29 cellular contexts compared by ENCODE assay signal in genomic region chr2:206381881-206382280, GRCh38.
"Had no signal": no experiment of that assay in that cellular context is flagged by ENCODE, and none has a peak within 500 bp of the region (broad histone marks: within the 10 kb centered on the region; RNA-seq: fewer than 3 reads in every experiment).

No MANE protein-coding gene starts in this region.

- H3K36me3 ChIP-seq: stomach, suprapubic skin, thoracic aorta, thyroid gland, tibial artery, tibial nerve, transverse colon, upper lobe of left lung, upper lobe of right lung, uterus, vagina had no signal

- H3K4me1 ChIP-seq: stomach, suprapubic skin, testis, thyroid gland, tibial artery, tibial nerve, transverse colon, upper lobe of left lung, upper lobe of right lung, uterus, vagina had no signal

- H3K27ac ChIP-seq: stomach, suprapubic skin, testis, thoracic aorta, thyroid gland, tibial artery, tibial nerve, transverse colon, upper lobe of left lung, upper lobe of right lung, uterus, vagina had no signal

- H3K27me3 ChIP-seq: stomach, suprapubic skin, testis, thyroid gland, tibial artery, tibial nerve, transverse colon, upper lobe of left lung, upper lobe of right lung, uterus, vagina had no signal

- H3K36me3 Mint-ChIP-seq: stimulated activated effector memory CD8-positive, alpha-beta T cell treated with anti-CD3 and anti-CD28 coated beads, Interleukin-12 subunit alpha, Interleukin-12 subunit beta, amount 100 ng/mL, for 72 hours; stimulated activated memory B cell treated with anti-CD40 and anti-IgM and Interleukin-4, amounts not matched to agents 10 μg/mL and 1 μg/mL and 100 μg/mL, for 72 hours; stimulated activated naive B cell treated with anti-CD40 and anti-IgM and Interleukin-4, amounts not matched to agents 10 μg/mL and 1 μg/mL and 100 μg/mL, for 72 hours; type B pancreatic cell had no signal

- ATAC-seq: stimulated activated effector memory CD8-positive, alpha-beta T cell treated with anti-CD3 and anti-CD28 coated beads, Interleukin-12 subunit alpha, Interleukin-12 subunit beta, amount 100 ng/mL, for 72 hours; stimulated activated memory B cell treated with anti-CD40 and anti-IgM and Interleukin-4, amounts not matched to agents 10 μg/mL and 1 μg/mL and 100 μg/mL, for 72 hours; stimulated activated naive B cell treated with anti-CD40 and anti-IgM and Interleukin-4, amounts not matched to agents 10 μg/mL and 1 μg/mL and 100 μg/mL, for 72 hours; stimulated activated naive CD8-positive, alpha-beta T cell treated with anti-CD3 and anti-CD28 coated beads, Interleukin-15, amount 100 ng/mL, for 72 hours; stimulated activated naive CD8-positive, alpha-beta T cell treated with anti-CD3 and anti-CD28 coated beads, Interleukin-15, Interleukin-2, amounts not matched to agents 100 U/mL and 50 U/mL, for 24 hours; upper lobe of right lung had no signal

- H3K4me3 Mint-ChIP-seq: stimulated activated effector memory CD8-positive, alpha-beta T cell treated with anti-CD3 and anti-CD28 coated beads, Interleukin-12 subunit alpha, Interleukin-12 subunit beta, amount 100 ng/mL, for 72 hours; stimulated activated memory B cell treated with anti-CD40 and anti-IgM and Interleukin-4, amounts not matched to agents 10 μg/mL and 1 μg/mL and 100 μg/mL, for 72 hours; stimulated activated naive B cell treated with anti-CD40 and anti-IgM and Interleukin-4, amounts not matched to agents 10 μg/mL and 1 μg/mL and 100 μg/mL, for 72 hours; stimulated activated naive CD8-positive, alpha-beta T cell treated with anti-CD3 and anti-CD28 coated beads, Interleukin-15, amount 100 ng/mL, for 72 hours; stimulated activated naive CD8-positive, alpha-beta T cell treated with anti-CD3 and anti-CD28 coated beads, Interleukin-15, Interleukin-2, amounts not matched to agents 100 ng/mL and 50 ng/mL, for 24 hours; type B pancreatic cell had no signal

- H3K9me3 Mint-ChIP-seq: type B pancreatic cell had no signal

- H3K4me1 Mint-ChIP-seq: stimulated activated effector memory CD8-positive, alpha-beta T cell treated with anti-CD3 and anti-CD28 coated beads, Interleukin-12 subunit alpha, Interleukin-12 subunit beta, amount 100 ng/mL, for 72 hours; stimulated activated memory B cell treated with anti-CD40 and anti-IgM and Interleukin-4, amounts not matched to agents 10 μg/mL and 1 μg/mL and 100 μg/mL, for 72 hours; stimulated activated naive B cell treated with anti-CD40 and anti-IgM and Interleukin-4, amounts not matched to agents 10 μg/mL and 1 μg/mL and 100 μg/mL, for 72 hours; stimulated activated naive CD8-positive, alpha-beta T cell treated with anti-CD3 and anti-CD28 coated beads, Interleukin-15, amount 100 ng/mL, for 72 hours had no signal

- H3K9me3 ChIP-seq: testis, thoracic aorta, thyroid gland, uterus had no signal

- FAIRE-seq: urothelium cell line had no signal

- H3K4me3 ChIP-seq: stomach, suprapubic skin, testis, thoracic aorta, thyroid gland, tibial artery, tibial nerve, transverse colon, upper lobe of left lung, upper lobe of right lung, uterus, vagina had no signal

- H3K27me3 Mint-ChIP-seq: stimulated activated naive CD8-positive, alpha-beta T cell treated with anti-CD3 and anti-CD28 coated beads, Interleukin-15, amount 100 ng/mL, for 72 hours; type B pancreatic cell had no signal

- DNase-seq: stimulated activated CD4-positive, alpha-beta T cell treated with anti-CD3 and anti-CD28 coated beads, Interleukin-2, amount 100 ng/mL, for 48 hours; stimulated activated CD4-positive, alpha-beta T cell treated with anti-CD3 and anti-CD28 coated beads, Interleukin-4, amount 100 ng/mL, for 1 hour; stimulated activated CD4-positive, alpha-beta T cell treated with anti-CD3 and anti-CD28 coated beads, Interleukin-4, amount 100 ng/mL, for 24 hours; stimulated activated CD4-positive, alpha-beta T cell treated with anti-CD3 and anti-CD28 coated beads, Interleukin-4, amount 100 ng/mL, for 4 hours; stimulated activated CD8-positive, alpha-beta memory T cell treated with anti-CD3 and anti-CD28 coated beads, Interleukin-4, amount 100 ng/mL, for 48 hours; stimulated activated naive B cell treated with anti-CD40 and anti-IgM and Interleukin-4, amounts not matched to agents 10 μg/mL and 1 μg/mL and 100 μg/mL, for 72 hours; stimulated activated naive CD4-positive, alpha-beta T cell; stimulated activated naive CD4-positive, alpha-beta T cell treated with Interleukin-2 at 50 U/mL for 16 hours; stimulated activated naive CD8-positive, alpha-beta T cell treated with anti-CD3 and anti-CD28 coated beads, Interleukin-15, amount 100 ng/mL, for 72 hours; stimulated activated naive CD8-positive, alpha-beta T cell treated with anti-CD3 and anti-CD28 coated beads, Interleukin-15, Interleukin-2, amounts not matched to agents 100 U/mL and 50 U/mL, for 24 hours; stomach; substantia nigra; testis; thyroid gland; tibial artery; transverse colon; trophoblast cell; upper lobe of left lung; upper lobe of right lung; uterus had no signal

- H3K27ac Mint-ChIP-seq: stimulated activated effector memory CD8-positive, alpha-beta T cell treated with anti-CD3 and anti-CD28 coated beads, Interleukin-12 subunit alpha, Interleukin-12 subunit beta, amount 100 ng/mL, for 72 hours; stimulated activated memory B cell treated with anti-CD40 and anti-IgM and Interleukin-4, amounts not matched to agents 10 μg/mL and 1 μg/mL and 100 μg/mL, for 72 hours; stimulated activated naive B cell treated with anti-CD40 and anti-IgM and Interleukin-4, amounts not matched to agents 10 μg/mL and 1 μg/mL and 100 μg/mL, for 72 hours; stimulated activated naive CD8-positive, alpha-beta T cell treated with anti-CD3 and anti-CD28 coated beads, Interleukin-15, amount 100 ng/mL, for 72 hours; stimulated activated naive CD8-positive, alpha-beta T cell treated with anti-CD3 and anti-CD28 coated beads, Interleukin-15, Interleukin-2, amounts not matched to agents 100 ng/mL and 50 ng/mL, for 24 hours; type B pancreatic cell had no signal
